Comparison of ENCODE assay signal across 33 cellular contexts in genomic region chr3:72048873-72049272, GRCh38.
"Had no signal": no experiment of that assay in that cellular context is flagged by ENCODE, and none has a peak within 500 bp of the region (broad histone marks: within the 10 kb centered on the region; RNA-seq: fewer than 3 reads in every experiment).

No MANE protein-coding gene starts in this region.

- H3K36me3 Mint-ChIP-seq: activated CD4-positive, alpha-beta memory T cell treated with anti-CD3 and anti-CD28 coated beads for 36 hours; activated naive CD4-positive, alpha-beta T cell treated with anti-CD3 and anti-CD28 coated beads, Interleukin-2, amount 50 U/mL, for 72 hours; activated naive CD8-positive, alpha-beta T cell treated with anti-CD3 and anti-CD28 coated beads for 36 hours had no signal

- H3K4me3 Mint-ChIP-seq: activated B cell treated with CpG ODN at 0.5 μM for 24 hours; activated CD4-positive, alpha-beta memory T cell treated with anti-CD3 and anti-CD28 coated beads for 36 hours; activated CD4-positive, alpha-beta T cell treated with anti-CD3 and anti-CD28 coated beads, Interleukin-2, amount 10 ng/mL, durations not matched to agents 24 days and 14 days; activated CD8-positive, alpha-beta T cell treated with anti-CD3 and anti-CD28 coated beads for 36 hours; activated naive CD4-positive, alpha-beta T cell treated with anti-CD3 and anti-CD28 coated beads for 36 hours; activated naive CD8-positive, alpha-beta T cell treated with anti-CD3 and anti-CD28 coated beads for 36 hours; activated T-cell treated with anti-CD3 and anti-CD28 coated beads, Interleukin-2, amount 50 U/mL, for 4 hours; activated T-cell treated with anti-CD3 and anti-CD28 coated beads, Interleukin-2, amount 50 U/mL, for 72 hours; activated T-helper 1 cell treated with anti-CD3 and anti-CD28 coated beads, Interleukin-12 subunit alpha, Interleukin-12 subunit beta, Interleukin-2, Interleukin-4 antibody, amounts not matched to agents 30 ng/mL and 10 ng/mL and 1 ng/mL, durations not matched to agents 14 hours and 24 hours and 36 hours; activated T-helper 17 cell treated with anti-CD3 and anti-CD28 coated beads, Interleukin-2, amount 50 U/mL, for 72 hours; T-helper 1 cell treated with Interleukin-12 subunit alpha and Interleukin-12 subunit beta and Interleukin-4 antibody, amounts not matched to agents 30 μg/mL and 1 μg/mL, for 36 hours; T-helper 2 cell treated with Interferon-gamma antibody and Interleukin-4, amounts not matched to agents 5 μg/mL and 100 μg/mL, for 36 hours had no signal

- H3K9me3 Mint-ChIP-seq: activated B cell treated with CpG ODN at 0.5 μM for 24 hours; activated CD4-positive, alpha-beta memory T cell treated with anti-CD3 and anti-CD28 coated beads for 36 hours; activated CD8-positive, alpha-beta T cell treated with anti-CD3 and anti-CD28 coated beads for 36 hours; activated naive CD4-positive, alpha-beta T cell treated with anti-CD3 and anti-CD28 coated beads for 36 hours; activated naive CD4-positive, alpha-beta T cell treated with anti-CD3 and anti-CD28 coated beads, Interleukin-2, amount 50 U/mL, for 72 hours; activated naive CD8-positive, alpha-beta T cell treated with anti-CD3 and anti-CD28 coated beads for 36 hours; activated T-cell treated with anti-CD3 and anti-CD28 coated beads, Interleukin-2, amount 50 U/mL, for 4 hours; activated T-cell treated with anti-CD3 and anti-CD28 coated beads, Interleukin-2, amount 50 U/mL, for 72 hours; activated T-helper 1 cell treated with anti-CD3 and anti-CD28 coated beads, Interleukin-12 subunit alpha, Interleukin-12 subunit beta, Interleukin-2, Interleukin-4 antibody, amounts not matched to agents 30 ng/mL and 10 ng/mL and 1 ng/mL, durations not matched to agents 14 hours and 24 hours and 36 hours; activated T-helper 17 cell treated with anti-CD3 and anti-CD28 coated beads, Interleukin-2, amount 50 U/mL, for 72 hours; T-helper 1 cell treated with Interleukin-12 subunit alpha and Interleukin-12 subunit beta and Interleukin-4 antibody, amounts not matched to agents 30 μg/mL and 1 μg/mL, for 36 hours; T-helper 2 cell treated with Interferon-gamma antibody and Interleukin-4, amounts not matched to agents 5 μg/mL and 100 μg/mL, for 36 hours had no signal

- H3K27ac Mint-ChIP-seq: activated B cell treated with CpG ODN at 0.5 μM for 24 hours; activated CD4-positive, alpha-beta memory T cell treated with anti-CD3 and anti-CD28 coated beads for 36 hours; activated CD4-positive, alpha-beta T cell treated with anti-CD3 and anti-CD28 coated beads, Interleukin-2, amount 10 ng/mL, durations not matched to agents 24 days and 14 days; activated CD8-positive, alpha-beta T cell treated with anti-CD3 and anti-CD28 coated beads for 36 hours; activated naive CD4-positive, alpha-beta T cell treated with anti-CD3 and anti-CD28 coated beads for 36 hours; activated naive CD8-positive, alpha-beta T cell treated with anti-CD3 and anti-CD28 coated beads for 36 hours; activated T-cell treated with anti-CD3 and anti-CD28 coated beads, Interleukin-2, amount 50 U/mL, for 72 hours; activated T-helper 1 cell treated with anti-CD3 and anti-CD28 coated beads, Interleukin-12 subunit alpha, Interleukin-12 subunit beta, Interleukin-2, Interleukin-4 antibody, amounts not matched to agents 30 ng/mL and 10 ng/mL and 1 ng/mL, durations not matched to agents 14 hours and 24 hours and 36 hours; T-helper 1 cell treated with Interleukin-12 subunit alpha and Interleukin-12 subunit beta and Interleukin-4 antibody, amounts not matched to agents 30 μg/mL and 1 μg/mL, for 36 hours; T-helper 2 cell treated with Interferon-gamma antibody and Interleukin-4, amounts not matched to agents 5 μg/mL and 100 μg/mL, for 36 hours had no signal

- H3K27me3 Mint-ChIP-seq: activated B cell treated with CpG ODN at 0.5 μM for 24 hours; activated naive CD8-positive, alpha-beta T cell treated with anti-CD3 and anti-CD28 coated beads for 36 hours had no signal

- ATAC-seq: activated CD8-positive, alpha-beta T cell treated with anti-CD3 and anti-CD28 coated beads for 36 hours; activated naive CD4-positive, alpha-beta T cell treated with anti-CD3 and anti-CD28 coated beads, Interleukin-2, amount 50 U/mL, for 72 hours; activated T-cell treated with anti-CD3 and anti-CD28 coated beads, Interleukin-2, amount 50 U/mL, for 4 hours; activated T-cell treated with anti-CD3 and anti-CD28 coated beads, Interleukin-2, amount 50 U/mL, for 72 hours; activated T-helper 17 cell treated with anti-CD3 and anti-CD28 coated beads, Interleukin-2, amount 50 U/mL, for 72 hours; body of pancreas had no signal

- DNase-seq: activated B cell treated with CpG ODN at 0.5 μM for 24 hours; activated CD4-positive, alpha-beta memory T cell treated with anti-CD3 and anti-CD28 coated beads for 36 hours; activated CD4-positive, alpha-beta T cell treated with anti-CD3 and anti-CD28 coated beads for 4 hours; activated CD4-positive, alpha-beta T cell treated with anti-CD3 and anti-CD28 coated beads, Interleukin-2, amount 10 ng/mL, durations not matched to agents 24 days and 14 days; activated CD4-positive, alpha-beta T cell treated with anti-CD3 and anti-CD28 coated beads, Interleukin-2, amount 50 U/mL, for 1 hour; activated CD4-positive, alpha-beta T cell treated with anti-CD3 and anti-CD28 coated beads, Interleukin-2, amount 50 U/mL, for 4 hours; activated CD4-positive, CD25-positive, alpha-beta regulatory T cell treated with anti-CD3 and anti-CD28 coated beads, Interleukin-2, amount 50 U/mL, for 72 hours; activated CD8-positive, alpha-beta memory T cell treated with anti-CD3 and anti-CD28 coated beads, Interleukin-2, amount 50 U/mL, for 4 hours; activated CD8-positive, alpha-beta T cell treated with anti-CD3 and anti-CD28 coated beads for 36 hours; activated effector memory CD4-positive, alpha-beta T cell treated with anti-CD3 and anti-CD28 coated beads, Interleukin-2, amount 50 U/mL, for 16 hours; activated gamma-delta T cell treated with Interleukin-2 at 50 U/mL for 16 hours; activated naive CD4-positive, alpha-beta T cell; activated naive CD4-positive, alpha-beta T cell treated with anti-CD3 and anti-CD28 coated beads for 36 hours; activated naive CD4-positive, alpha-beta T cell treated with anti-CD3 and anti-CD28 coated beads, Interleukin-2, amount 50 U/mL, for 16 hours; activated naive CD8-positive, alpha-beta T cell treated with anti-CD3 and anti-CD28 coated beads for 36 hours; activated T-cell treated with anti-CD3 and anti-CD28 coated beads for 4 hours; activated T-cell treated with anti-CD3 and anti-CD28 coated beads, Interleukin-2, amount 50 U/mL, for 1 hour; activated T-cell treated with anti-CD3 and anti-CD28 coated beads, Interleukin-2, amount 50 U/mL, for 4 hours; activated T-cell treated with anti-CD3 and anti-CD28 coated beads, Interleukin-2, amount 50 U/mL, for 72 hours; adrenal gland; amniotic stem cell; aorta; body of pancreas; brain microvascular endothelial cell; central memory CD4-positive, alpha-beta T cell; T-helper 1 cell; T-helper 2 cell; T-helper 9 cell had no signal

- H3K4me1 Mint-ChIP-seq: activated B cell treated with CpG ODN at 0.5 μM for 24 hours; activated naive CD8-positive, alpha-beta T cell treated with anti-CD3 and anti-CD28 coated beads for 36 hours; activated T-helper 17 cell treated with anti-CD3 and anti-CD28 coated beads, Interleukin-2, amount 50 U/mL, for 72 hours had no signal
